Comparison of ENCODE assay signal across 1 cellular context in genomic region chr19:571127-571974, GRCh38.
TF ChIP-seq lines count a peak whose summit lies in the region.

No MANE protein-coding gene starts in this region.

TF ChIP-seq in K562, 482 proteins besides CTCF, POLR2A, EP300 and RAD21 (continued from another document and continues in another):
- no peak for TF ChIP-seq BRF1 (IDR thresholded peaks at IDR 0.05; ENCODE audit: borderline replicate concordance, extremely low read depth, insufficient read length)
- TF ChIP-seq SMARCA4 (IDR thresholded peaks at IDR 0.05) = 0 out of 2 replicates have a peak, but pooled peaks have one; percentile 48
- TF ChIP-seq U2AF1 (optimal IDR thresholded peaks at IDR 0.05; ENCODE audit: low read depth, low read length) = no peak
- TF ChIP-seq SMAD3 (CRISPR knock-in tag; conservative IDR thresholded peaks at IDR 0.05) = no peak
- no peak for TF ChIP-seq ZNF830 (CRISPR knock-in tag; IDR thresholded peaks at IDR 0.05)
- no peak for TF ChIP-seq EHMT2 (IDR thresholded peaks at IDR 0.05)
- no peak for TF ChIP-seq ETV6 (IDR thresholded peaks at IDR 0.05; ENCODE audit: borderline replicate concordance in 1 of 2, low read depth in 2 of 2, low read length in 1 of 2)
- TF ChIP-seq ETV6 (CRISPR knock-in tag; IDR thresholded peaks at IDR 0.05; ENCODE audit: borderline replicate concordance) = no peak
- no peak for TF ChIP-seq HNRNPK (IDR thresholded peaks at IDR 0.05; ENCODE audit: low read depth, low read length, poor library complexity, severe bottlenecking)
- TF ChIP-seq TCF3 (CRISPR knock-in tag; IDR thresholded peaks at IDR 0.05) = no peak
- TF ChIP-seq UBTF (IDR thresholded peaks at IDR 0.05; ENCODE audit: borderline replicate concordance in 1 of 2, low read depth in 2 of 2, low read length in 2 of 2) = no peak
- no peak for TF ChIP-seq SAFB (IDR thresholded peaks at IDR 0.05; ENCODE audit: borderline replicate concordance, low read depth, low read length)
- TF ChIP-seq RBM17 (IDR thresholded peaks at IDR 0.05; ENCODE audit: borderline replicate concordance, low read depth, low read length) = no peak
- no peak for TF ChIP-seq ZNF212 (CRISPR knock-in tag; IDR thresholded peaks at IDR 0.05)
- TF ChIP-seq ERF (CRISPR knock-in tag; IDR thresholded peaks at IDR 0.05) = no peak
- no peak for TF ChIP-seq MLX (CRISPR knock-in tag; conservative IDR thresholded peaks at IDR 0.05)
- no peak for TF ChIP-seq ZKSCAN1 (IDR thresholded peaks at IDR 0.05; ENCODE audit: low read depth, low read length)
- TF ChIP-seq ATF1 (CRISPR knock-in tag; IDR thresholded peaks at IDR 0.05) = no peak
- TF ChIP-seq ATF1 (tag; IDR thresholded peaks at IDR 0.05) = peak; percentile 49; the same call in 1 of the 2 replicates
- TF ChIP-seq BCLAF1 (IDR thresholded peaks at IDR 0.05; ENCODE audit: borderline replicate concordance in 1 of 2, control insufficient read depth in 1 of 2, low read depth in 2 of 2, low read length in 1 of 2) = no peak
- peak; percentile 72 for TF ChIP-seq SMARCE1 (IDR thresholded peaks at IDR 0.05)
- no peak for TF ChIP-seq ZBTB49 (CRISPR knock-in tag; IDR thresholded peaks at IDR 0.05; ENCODE audit: borderline replicate concordance)
- no peak for TF ChIP-seq JUND (IDR thresholded peaks at IDR 0.05; ENCODE audit: borderline replicate concordance, low read depth, low read length)
- TF ChIP-seq JUND (tag; IDR thresholded peaks at IDR 0.05; ENCODE audit: borderline replicate concordance, low read depth, low read length) = 0 out of 3 replicates have a peak, but pooled peaks have one; percentile 18
- TF ChIP-seq CTBP1 (IDR thresholded peaks at IDR 0.05; ENCODE audit: borderline replicate concordance) = peak; percentile 39; the same call in 1 of the 2 replicates
- no peak for TF ChIP-seq ZNF586 (CRISPR knock-in tag; conservative IDR thresholded peaks at IDR 0.05)
- TF ChIP-seq XRCC3 (IDR thresholded peaks at IDR 0.05) = no peak
- no peak for TF ChIP-seq ZNF512 (tag; IDR thresholded peaks at IDR 0.05)
- TF ChIP-seq EWSR1 (IDR thresholded peaks at IDR 0.05; ENCODE audit: borderline replicate concordance, low read depth, partially characterized antibody) = no peak
- no peak for TF ChIP-seq POLR2B (IDR thresholded peaks at IDR 0.05; ENCODE audit: low read depth, partially characterized antibody)
- peak; percentile 57; the same call in 1 of the 2 replicates for TF ChIP-seq CXXC5 (CRISPR knock-in tag; IDR thresholded peaks at IDR 0.05)
- TF ChIP-seq CHD2 (IDR thresholded peaks at IDR 0.05; ENCODE audit: low read depth, low read length) = no peak
- no peak for TF ChIP-seq TARDBP (IDR thresholded peaks at IDR 0.05)
- no peak for TF ChIP-seq ETV1 (tag; conservative IDR thresholded peaks at IDR 0.05; ENCODE audit: low read depth)
- no peak for TF ChIP-seq ASH1L (IDR thresholded peaks at IDR 0.05; ENCODE audit: borderline replicate concordance, low read depth, partially characterized antibody)
- no peak for TF ChIP-seq ZMIZ1 (IDR thresholded peaks at IDR 0.05; ENCODE audit: low read depth in 2 of 2, low read length in 2 of 2)
- no peak for TF ChIP-seq ZNF239 (CRISPR knock-in tag; IDR thresholded peaks at IDR 0.05)
- TF ChIP-seq ZNF232 (CRISPR knock-in tag; IDR thresholded peaks at IDR 0.05) = no peak
- TF ChIP-seq NKRF (IDR thresholded peaks at IDR 0.05; ENCODE audit: borderline replicate concordance) = no peak; the same call in 1 of the 2 replicates
- no peak for TF ChIP-seq WHSC1 (IDR thresholded peaks at IDR 0.05; ENCODE audit: low read length)
- no peak for TF ChIP-seq E4F1 (CRISPR knock-in tag; IDR thresholded peaks at IDR 0.05; ENCODE audit: borderline replicate concordance)
- TF ChIP-seq ZNF785 (CRISPR knock-in tag; IDR thresholded peaks at IDR 0.05) = no peak
- no peak for TF ChIP-seq ZFP1 (CRISPR knock-in tag; IDR thresholded peaks at IDR 0.05)
- TF ChIP-seq LARP7 (IDR thresholded peaks at IDR 0.05) = no peak
- TF ChIP-seq ZNF584 (CRISPR knock-in tag; IDR thresholded peaks at IDR 0.05; ENCODE audit: low read depth) = no peak
- no peak for TF ChIP-seq PRMT5 (CRISPR knock-in tag; IDR thresholded peaks at IDR 0.05)
- TF ChIP-seq ZNF449 (CRISPR knock-in tag; IDR thresholded peaks at IDR 0.05) = no peak
